ENCODE assay signal across 10 cellular contexts in genomic region chr4:169099775-169100180, GRCh38.
A peak's percentile ranks its signal among the peaks of the same experiment; 100 is the strongest.
DNase-seq lines count a peak whose midpoint lies in the region; ATAC-seq and TF ChIP-seq lines count a peak whose summit lies in the region.
"Had no signal": no experiment of that assay in that cellular context is flagged by ENCODE, and none has a peak within 500 bp of the region (broad histone marks: within the 10 kb centered on the region; RNA-seq: fewer than 3 reads in every experiment).

No MANE protein-coding gene starts in this region.

- WGBS in transverse colon (ENCODE audit: low coverage in 1 of 2), 2 donors: 17 to 30% methylated on average over 1 to 3 of the region's 3 CpGs

- no peaks in the 10 kb centered on the region for H3K27me3 ChIP-seq in transverse colon

- ATAC-seq in HG03378 (IDR thresholded peaks at IDR 0.05; ENCODE audit: unreplicated experiment): peak; percentile 46
- ATAC-seq: A549; stimulated activated naive CD8-positive, alpha-beta T cell treated with anti-CD3 and anti-CD28 coated beads, Interleukin-15, amount 100 ng/mL, for 72 hours had no signal

- no peak for TF ChIP-seq EP300 in transverse colon (IDR thresholded peaks at IDR 0.05; ENCODE audit: low read depth)

- DNase-seq in NCI-H82 (lab: John Stamatoyannopoulos, UW) (peak; percentile 39), NCI-H82 treated with DMSO at 0.1 percent for 48 hours (lab: John Stamatoyannopoulos, UW; ENCODE audit: unreplicated experiment) (no peak), fibroblast of the aortic adventitia (ENCODE audit: low read depth) (peak; percentile 84), transverse colon (no peak), D341Med (ENCODE audit: low spot score) (no peak), GM19238 (ENCODE audit: insufficient read length, low spot score) (no peak), HuH-7 (ENCODE audit: low spot score) (no peak)
- DNase-seq: stimulated activated naive CD8-positive, alpha-beta T cell treated with anti-CD3 and anti-CD28 coated beads, Interleukin-15, amount 100 ng/mL, for 72 hours had no signal

- TF ChIP-seq CTCF in fibroblast of the aortic adventitia (IDR thresholded peaks at IDR 0.05; ENCODE audit: insufficient read depth, low read length) (no peak), transverse colon (IDR thresholded peaks at IDR 0.05) (no peak)

- H3K9me3 ChIP-seq in transverse colon: no peaks in the 10 kb centered on the region
- H3K9me3 ChIP-seq: A549 had no signal

- intact Hi-C loops in transverse colon (cut with DNase I; ENCODE audit: low total_unique reads): no loop called here

- H3K36me3 ChIP-seq in transverse colon: peaks cover 0 to 19% (median 9%) of the 10 kb centered on the region in 4 donors

- peaks cover 0 to 21% (median 9%) of the 10 kb centered on the region in 4 donors for H3K4me1 ChIP-seq in transverse colon

- TF ChIP-seq POLR2A in transverse colon (IDR thresholded peaks at IDR 0.05): no peak

- H3K4me3 ChIP-seq in fibroblast of the aortic adventitia (ENCODE audit: low read depth, low read length) (no peak overlapping the region), transverse colon (no peak overlapping the region)
- H3K4me3 ChIP-seq: A549 had no signal

- in situ Hi-C loops in transverse colon (cut with MboI; ENCODE audit: low pct_ligation_motif_present in 1 of 4, low pct_unique_long_range_greater_than_20kb in 1 of 4, low sequenced_read_pairs in 3 of 4): loop anchor here in 1 of 4 donors (25.0 kb wide), 1 partner anchor 388 kb away; no protein-coding TSS in a partner anchor

- peak overlapping the region; percentile 15 to 70 (median 39) for H3K27ac ChIP-seq in transverse colon
- H3K27ac ChIP-seq: A549 had no signal

Comparison
In these comparisons a context has a peak if more than half of its experiments do, and no peak if none do; other contexts are left out.
1. DNase-seq: peak in NCI-H82 (single experiment) and fibroblast of the aortic adventitia (single experiment); none in NCI-H82 treated with DMSO at 0.1 percent for 48 hours (single experiment), transverse colon (single experiment), D341Med (single experiment), GM19238 (single experiment) and HuH-7 (single experiment).